In the genomic region with DNA sequence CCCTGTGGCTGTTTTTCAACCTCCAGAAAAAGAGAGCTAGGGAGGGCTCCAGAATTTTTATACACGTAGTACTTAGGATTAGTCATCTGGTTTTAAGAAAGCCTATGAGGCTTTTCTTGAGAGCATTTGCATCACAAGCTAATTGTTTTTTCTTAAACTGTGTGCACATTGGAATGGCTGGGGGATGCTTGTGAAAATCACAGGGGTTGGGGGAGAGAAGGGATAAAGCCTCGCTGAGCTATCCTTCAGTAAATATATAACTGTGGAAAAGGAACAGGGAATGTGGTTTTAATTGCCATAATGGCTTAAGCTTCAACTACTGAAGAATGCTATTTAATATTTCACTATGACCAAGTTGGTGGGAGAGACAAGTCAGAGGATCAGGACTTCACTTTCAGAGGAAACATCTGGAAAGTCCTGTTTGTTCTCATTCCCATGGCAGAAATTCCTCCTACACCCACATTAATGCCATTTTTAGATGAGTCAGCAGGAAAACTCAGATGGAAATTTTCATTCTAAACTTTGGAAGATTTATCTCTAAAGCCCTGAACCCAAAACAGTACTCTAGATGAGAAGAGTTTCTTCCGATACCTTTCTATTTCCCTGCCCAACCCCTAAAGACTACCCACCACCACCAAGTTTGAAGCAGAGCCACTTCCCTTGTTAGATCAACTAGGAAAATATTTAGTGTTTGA, we compare ENCODE assay signal across 1 cellular context.
TF ChIP-seq lines count a peak whose summit lies in the region.

No MANE protein-coding gene starts in this region.

TF ChIP-seq in IMR-90, 13 proteins besides CTCF, POLR2A, EP300 and RAD21:
- TF ChIP-seq MAZ (IDR thresholded peaks at IDR 0.05; ENCODE audit: borderline replicate concordance, low read depth, low read length) (no peak), MAFK (IDR thresholded peaks at IDR 0.05; ENCODE audit: low read depth, low read length) (peak; percentile 92)
